In the genomic region with DNA sequence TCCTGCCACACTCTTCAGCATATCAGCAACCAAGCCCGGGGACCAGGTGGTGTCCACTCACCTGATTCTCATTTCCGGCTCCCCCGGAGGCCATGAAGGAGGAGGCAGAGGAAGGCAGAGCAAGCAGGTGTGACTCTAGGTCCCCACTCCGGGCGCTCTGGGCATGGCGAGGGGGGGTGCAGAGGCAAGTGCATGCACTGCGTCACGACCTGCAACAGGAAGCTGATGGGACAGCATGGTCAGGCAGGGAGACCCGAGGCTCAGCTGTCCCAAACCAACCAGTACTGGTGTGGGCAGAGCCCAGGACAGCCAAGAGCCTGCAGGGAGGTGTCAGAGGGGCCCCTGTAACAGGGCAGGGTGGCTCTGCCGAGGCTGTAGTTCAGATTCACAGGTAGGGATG, we compare ENCODE assay signal across 15 cellular contexts. TPM values are rescaled to one million over a fixed set of nuclear protein-coding genes. Genes with fewer than 3 reads are reported as not detected.
"Had no signal": no experiment of that assay in that cellular context is flagged by ENCODE, and none has a peak within 500 bp of the region (broad histone marks: within the 10 kb centered on the region; RNA-seq: fewer than 3 reads in every experiment).

No MANE protein-coding gene starts in this region.

- ATAC-seq: activated naive CD4-positive, alpha-beta T cell treated with anti-CD3 and anti-CD28 coated beads, Interleukin-2, amount 50 U/mL, for 72 hours; activated T-helper 17 cell treated with anti-CD3 and anti-CD28 coated beads, Interleukin-2, amount 50 U/mL, for 72 hours; left lung; sciatic nerve had no signal

- H3K27me3 Mint-ChIP-seq: activated T-helper 17 cell treated with anti-CD3 and anti-CD28 coated beads, Interleukin-2, amount 50 U/mL, for 72 hours had no signal

- H3K9me3 ChIP-seq: esophagus muscularis mucosa, left lung, neutrophil, upper lobe of left lung had no signal

- H3K9me3 Mint-ChIP-seq: activated naive CD4-positive, alpha-beta T cell treated with anti-CD3 and anti-CD28 coated beads, Interleukin-2, amount 50 U/mL, for 72 hours; activated T-helper 17 cell treated with anti-CD3 and anti-CD28 coated beads, Interleukin-2, amount 50 U/mL, for 72 hours; T-helper 2 cell treated with Interferon-gamma antibody and Interleukin-4, amounts not matched to agents 5 μg/mL and 100 μg/mL, for 36 hours had no signal

- H3K4me3 ChIP-seq: dorsolateral prefrontal cortex, esophagus muscularis mucosa, left lung, upper lobe of left lung had no signal

- H3K4me3 Mint-ChIP-seq: activated T-helper 17 cell treated with anti-CD3 and anti-CD28 coated beads, Interleukin-2, amount 50 U/mL, for 72 hours; T-helper 2 cell treated with Interferon-gamma antibody and Interleukin-4, amounts not matched to agents 5 μg/mL and 100 μg/mL, for 36 hours had no signal

- H3K27me3 ChIP-seq: dorsolateral prefrontal cortex, esophagus muscularis mucosa, left lung, upper lobe of left lung had no signal

- H3K27ac ChIP-seq: esophagus muscularis mucosa, left lung, neutrophil, upper lobe of left lung had no signal

- H3K36me3 Mint-ChIP-seq: activated naive CD4-positive, alpha-beta T cell treated with anti-CD3 and anti-CD28 coated beads, Interleukin-2, amount 50 U/mL, for 72 hours had no signal

- DNase-seq: activated CD4-positive, alpha-beta T cell treated with anti-CD3 and anti-CD28 coated beads, Interleukin-2, amount 50 U/mL, for 1 hour; activated T-cell treated with anti-CD3 and anti-CD28 coated beads for 4 hours; glutamatergic neuron; mesenchymal stem cell; stimulated activated CD4-positive, alpha-beta T cell treated with anti-CD3 and anti-CD28 coated beads, Interleukin-2, amount 100 ng/mL, for 48 hours; stimulated activated naive CD4-positive, alpha-beta T cell treated with Interleukin-2 at 50 U/mL for 16 hours had no signal

- H3K27ac Mint-ChIP-seq: activated naive CD4-positive, alpha-beta T cell treated with anti-CD3 and anti-CD28 coated beads, Interleukin-2, amount 50 U/mL, for 72 hours; activated T-helper 17 cell treated with anti-CD3 and anti-CD28 coated beads, Interleukin-2, amount 50 U/mL, for 72 hours; T-helper 2 cell treated with Interferon-gamma antibody and Interleukin-4, amounts not matched to agents 5 μg/mL and 100 μg/mL, for 36 hours had no signal

- H3K36me3 ChIP-seq: neutrophil had no signal

RNA-seq across cellular contexts. Expression of gene C1QTNF1, which starts 48.6 kb away (rescaled TPM):
- total RNA-seq: activated naive CD4-positive, alpha-beta T cell treated with anti-CD3 and anti-CD28 coated beads, Interleukin-2, amount 50 U/mL, for 72 hours; activated T-helper 17 cell treated with anti-CD3 and anti-CD28 coated beads, Interleukin-2, amount 50 U/mL, for 72 hours had no signal
